Comparison of ENCODE assay signal across 9 cellular contexts in genomic region chr6:31658983-31659648, GRCh38. TPM values are rescaled to one million over a fixed set of nuclear protein-coding genes. Genes with fewer than 3 reads are reported as not detected.
DNase-seq lines count a peak whose midpoint lies in the region; ATAC-seq, FAIRE-seq and TF ChIP-seq lines count a peak whose summit lies in the region.
"Had no signal": no experiment of that assay in that cellular context is flagged by ENCODE, and none has a peak within 500 bp of the region (broad histone marks: within the 10 kb centered on the region; RNA-seq: fewer than 3 reads in every experiment).

No MANE protein-coding gene starts in this region.

- H3K4me1 Mint-ChIP-seq in naive thymus-derived CD8-positive, alpha-beta T cell: peaks cover 36 to 85% (median 80%) of the 10 kb centered on the region in 4 donors

- TF ChIP-seq CTCF in AG04450 (IDR thresholded peaks at IDR 0.05; ENCODE audit: low read depth, low read length) (no peak), KMS-11 (conservative IDR thresholded peaks at IDR 0.05; ENCODE audit: low read depth, low read length) (no peak), colonic mucosa (IDR thresholded peaks at IDR 0.05) (no peak)

- no peak for DNase-seq in AG04450 (ENCODE audit: low read depth, low spot score)
- DNase-seq in colonic mucosa: no peak
- no peak for DNase-seq in naive thymus-derived CD8-positive, alpha-beta T cell
- no peak for DNase-seq in NCI-H187 (lab: John Stamatoyannopoulos, UW)
- DNase-seq in HTR-8/SVneo (ENCODE audit: insufficient read length, low spot score): no peak
- DNase-seq in erythroblast (lab: John Stamatoyannopoulos, UW): no peak
- DNase-seq in NCI-H2171 treated with DMSO at 0.1 percent for 48 hours (lab: John Stamatoyannopoulos, UW): no peak
- DNase-seq: stimulated activated CD4-positive, alpha-beta T cell treated with anti-CD3 and anti-CD28 coated beads, Interleukin-12 subunit alpha, Interleukin-12 subunit beta, amount 100 ng/mL, for 4 hours had no signal

- H3K9me3 ChIP-seq in AG04450 (ENCODE audit: control insufficient read depth, insufficient read depth, low read length) (no peaks in the 10 kb centered on the region; the same call in 1 of the 2 replicates), colonic mucosa (no peaks in the 10 kb centered on the region)

- intact Hi-C loops in colonic mucosa (cut with DNase I): loop anchor here (5.0 kb wide), 1 partner anchor 37 kb away; the partner anchor contains the start of gene PRRC2A

- POLR2A ChIA-PET in AG04450 (lab: Yijun Ruan, JAX): interaction anchor here (0.6 kb wide), 1 partner anchor 120 kb away, joined by 3 read pairs; no protein-coding TSS in a partner anchor
- POLR2A ChIA-PET in naive thymus-derived CD8-positive, alpha-beta T cell (lab: Charles Lee): interaction anchor here (0.6 to 0.7 kb wide), 6 partner anchors 54 to 228 kb away, joined by 3 to 5 read pairs (median 4); no protein-coding TSS in a partner anchor

- H3K27me3 ChIP-seq in AG04450 (ENCODE audit: control insufficient read depth, insufficient read depth, low read length) (no peaks in the 10 kb centered on the region), KMS-11 (ENCODE audit: insufficient read depth, low read depth) (no peaks in the 10 kb centered on the region), colonic mucosa (no peaks in the 10 kb centered on the region)

- no peaks in the 10 kb centered on the region for H3K9me3 Mint-ChIP-seq in naive thymus-derived CD8-positive, alpha-beta T cell

- no peak overlapping the region for H2AFZ ChIP-seq in KMS-11 (ENCODE audit: low read depth)

- no peaks in the 10 kb centered on the region for H3K27me3 Mint-ChIP-seq in naive thymus-derived CD8-positive, alpha-beta T cell

- no peak overlapping the region for H3K27ac ChIP-seq in AG04450 (ENCODE audit: low read depth, low read length)
- H3K27ac ChIP-seq in KMS-11: no peak overlapping the region
- peak overlapping the region; percentile 89 for H3K27ac ChIP-seq in colonic mucosa

- H4K20me1 ChIP-seq in KMS-11 (ENCODE audit: insufficient read depth): no peaks in the 10 kb centered on the region

- ATAC-seq in naive thymus-derived CD8-positive, alpha-beta T cell: no peak

- H3K79me2 ChIP-seq in KMS-11 (ENCODE audit: insufficient read depth, low read depth): peaks cover 27% of the 10 kb centered on the region

- H3K4me3 ChIP-seq in AG04450 (ENCODE audit: low read depth, low read length) (peak overlapping the region; percentile 94), KMS-11 (IDR thresholded peaks at IDR 0.05; ENCODE audit: insufficient read depth, low read depth, low read length) (no peak overlapping the region), colonic mucosa (peak overlapping the region; percentile 76)

- H3K9ac ChIP-seq in KMS-11: no peak overlapping the region
- peak overlapping the region; percentile 75 to 94 for H3K9ac ChIP-seq in colonic mucosa (ENCODE audit: low read depth in 2 of 2, low read length in 2 of 2)

- H3K4me1 ChIP-seq in KMS-11 (ENCODE audit: low read depth, poor library complexity, severe bottlenecking) (peaks cover 43% of the 10 kb centered on the region), colonic mucosa (peaks cover 23% of the 10 kb centered on the region)

- H3K36me3 ChIP-seq in KMS-11 (ENCODE audit: insufficient read depth) (no peaks in the 10 kb centered on the region), colonic mucosa (no peaks in the 10 kb centered on the region)

- TF ChIP-seq POLR2A in erythroblast (IDR thresholded peaks at IDR 0.05; ENCODE audit: low read length): no peak

- H3K27ac Mint-ChIP-seq in naive thymus-derived CD8-positive, alpha-beta T cell: peak overlapping the region in 9 of 10 donors; percentile 65 to 92 (median 89)

- CTCF ChIA-PET in AG04450 (lab: Charles Lee): no interaction called here

- H3K4me2 ChIP-seq in KMS-11: peak overlapping the region; percentile 87; the same call in 1 of the 2 replicates

- H3K4me3 Mint-ChIP-seq in naive thymus-derived CD8-positive, alpha-beta T cell: peak overlapping the region; percentile 85 to 95 (median 93)

- no peak for FAIRE-seq in HTR-8/SVneo (lab: Jason Lieb, UNC)

- peaks cover 0 to 41% (median 5%) of the 10 kb centered on the region in 3 donors for H3K36me3 Mint-ChIP-seq in naive thymus-derived CD8-positive, alpha-beta T cell

RNA-seq across cellular contexts. Expression of gene C6orf47, which starts 1.5 kb away (rescaled TPM):
- 10.2 and 11.6 TPM in 2 replicates for polyA plus RNA-seq in AG04450 (2011; rRNA removed)
- 9.3 and 11.6 TPM in 2 replicates for polyA minus RNA-seq in AG04450 (2011; rRNA and poly(A)+ RNA removed)
- total RNA-seq in colonic mucosa: 10 to 100 TPM; 28.3 to 32.8 TPM
- 10 to 100 TPM; 24.9 to 26.3 TPM for total RNA-seq in naive thymus-derived CD8-positive, alpha-beta T cell
- 10 to 100 TPM; 17.0 to 36.7 (median 21.3) TPM for polyA plus RNA-seq in naive thymus-derived CD8-positive, alpha-beta T cell

RNA-seq across cellular contexts. Expression of gene APOM, which starts 3.4 kb away (rescaled TPM):
- polyA plus RNA-seq in AG04450 (2011; rRNA removed): 2.8 and 3.9 TPM in 2 replicates
- polyA minus RNA-seq in AG04450 (2011; rRNA and poly(A)+ RNA removed): 1.4 and 2.3 TPM in 2 replicates
- total RNA-seq in colonic mucosa: 1 to 10 TPM; 1.6 to 2.4 TPM
- 1 to 10 TPM; 2.2 to 3.1 TPM for total RNA-seq in naive thymus-derived CD8-positive, alpha-beta T cell
- 1 to 10 TPM; 5.0 to 8.0 (median 5.5) TPM for polyA plus RNA-seq in naive thymus-derived CD8-positive, alpha-beta T cell

RNA-seq across cellular contexts. Expression of gene GPANK1, which starts 5.7 kb away (rescaled TPM):
- polyA plus RNA-seq in AG04450 (2011; rRNA removed): 12.7 and 13.5 TPM in 2 replicates
- 7.2 and 7.5 TPM in 2 replicates for polyA minus RNA-seq in AG04450 (2011; rRNA and poly(A)+ RNA removed)
- 10 to 100 TPM; 11.0 to 14.9 TPM for total RNA-seq in colonic mucosa
- total RNA-seq in naive thymus-derived CD8-positive, alpha-beta T cell: 10 to 100 TPM; 26.6 to 27.9 TPM
- 10 to 100 TPM; 20.8 to 22.9 (median 21.2) TPM for polyA plus RNA-seq in naive thymus-derived CD8-positive, alpha-beta T cell

RNA-seq across cellular contexts. Expression of gene BAG6, which starts 6.7 kb away (rescaled TPM):
- 58.2 and 68.7 TPM in 2 replicates for polyA plus RNA-seq in AG04450 (2011; rRNA removed)
- 119 and 173 TPM in 2 replicates for polyA minus RNA-seq in AG04450 (2011; rRNA and poly(A)+ RNA removed)
- 100 to 1,000 TPM; 266 to 337 TPM for total RNA-seq in colonic mucosa
- 100 to 1,000 TPM; 244 to 258 TPM for total RNA-seq in naive thymus-derived CD8-positive, alpha-beta T cell
- 10 to 100 TPM; 17.7 to 21.5 (median 21.1) TPM for polyA plus RNA-seq in naive thymus-derived CD8-positive, alpha-beta T cell

RNA-seq across cellular contexts. Expression of gene CSNK2B, which starts 6.8 kb away (rescaled TPM):
- polyA plus RNA-seq in AG04450 (2011; rRNA removed): 80.1 and 96.0 TPM in 2 replicates
- polyA minus RNA-seq in AG04450 (2011; rRNA and poly(A)+ RNA removed): 128 and 159 TPM in 2 replicates
- 100 to 1,000 TPM; 140 to 152 TPM for total RNA-seq in colonic mucosa
- total RNA-seq in naive thymus-derived CD8-positive, alpha-beta T cell: 100 to 1,000 TPM; 131 to 133 TPM
- polyA plus RNA-seq in naive thymus-derived CD8-positive, alpha-beta T cell: 100 to 1,000 TPM; 214 to 230 (median 217) TPM
